Comparison of ENCODE assay signal across 13 cellular contexts in genomic region chr2:29015701-29016470, GRCh38. TPM values are rescaled to one million over a fixed set of nuclear protein-coding genes. Genes with fewer than 3 reads are reported as not detected.
A peak's percentile ranks its signal among the peaks of the same experiment; 100 is the strongest.
DNase-seq lines count a peak whose midpoint lies in the region; ATAC-seq and TF ChIP-seq lines count a peak whose summit lies in the region.
"Had no signal": no experiment of that assay in that cellular context is flagged by ENCODE, and none has a peak within 500 bp of the region (broad histone marks: within the 10 kb centered on the region; RNA-seq: fewer than 3 reads in every experiment).

No MANE protein-coding gene starts in this region.

- peak overlapping the region in 10 of 11 experiments; percentile 14 to 83 (median 72); a peak in 10 of 22 replicates for H3K9ac ChIP-seq in BLaER1 treated with 17β-estradiol and CSF1 and Interleukin-3, amounts not matched to agents 10 nM and 100 nM
- no peak overlapping the region for H3K9ac ChIP-seq in neural progenitor cell

- no peaks in the 10 kb centered on the region for H3K9me3 Mint-ChIP-seq in dendritic cell treated with granulocyte-macrophage colony-stimulating factor and Interleukin-4, amounts not matched to agents 40 ng/mL and 50 ng/mL, for 4 days
- H3K9me3 Mint-ChIP-seq in neural progenitor cell = no peaks in the 10 kb centered on the region

- no peak for ATAC-seq in GM18511 (IDR thresholded peaks at IDR 0.05; ENCODE audit: unreplicated experiment)

- H4K20me1 ChIP-seq in BLaER1 treated with 17β-estradiol and CSF1 and Interleukin-3, amounts not matched to agents 10 nM and 100 nM = peaks cover 0 to 16% (median 0%) of the 10 kb centered on the region in 11 experiments; a peak in 2 of 22 replicates
- H4K20me1 ChIP-seq in neural progenitor cell (ENCODE audit: low read depth) = no peaks in the 10 kb centered on the region

- peaks cover 0 to 11% (median 0%) of the 10 kb centered on the region in 11 experiments; a peak in 2 of 22 replicates for H3K9me3 ChIP-seq in BLaER1 treated with 17β-estradiol and CSF1 and Interleukin-3, amounts not matched to agents 10 nM and 100 nM (replicated peaks in 1 of 11)
- H3K9me3 ChIP-seq in KOPT-K1 (ENCODE audit: insufficient read depth, low read length, poor library complexity, severe bottlenecking) (no peaks in the 10 kb centered on the region), neural progenitor cell (ENCODE audit: low read depth) (no peaks in the 10 kb centered on the region)
- H3K9me3 ChIP-seq: SJSA1 had no signal

- no peaks in the 10 kb centered on the region for H3K27me3 ChIP-seq in BLaER1 treated with 17β-estradiol and CSF1 and Interleukin-3, amounts not matched to agents 10 nM and 100 nM
- no peaks in the 10 kb centered on the region for H3K27me3 ChIP-seq in neural progenitor cell
- H3K27me3 ChIP-seq: SJSA1 had no signal

- intact Hi-C loops in dendritic cell treated with granulocyte-macrophage colony-stimulating factor and Interleukin-4, amounts not matched to agents 40 ng/mL and 50 ng/mL, for 4 days (cut with micrococcal nuclease) = no loop called here

- no peaks in the 10 kb centered on the region for H3K36me3 Mint-ChIP-seq in dendritic cell treated with granulocyte-macrophage colony-stimulating factor and Interleukin-4, amounts not matched to agents 40 ng/mL and 50 ng/mL, for 4 days (ENCODE audit: low read depth)
- no peaks in the 10 kb centered on the region for H3K36me3 Mint-ChIP-seq in neural progenitor cell

- H3K27ac ChIP-seq in BLaER1 treated with 17β-estradiol and CSF1 and Interleukin-3, amounts not matched to agents 10 nM and 100 nM = peak overlapping the region; percentile 44 to 93 (median 85); a peak in 21 of 22 replicates
- H3K27ac ChIP-seq in KOPT-K1 (ENCODE audit: low read depth, low read length, poor library complexity, severe bottlenecking) (peak overlapping the region; percentile 95), neural progenitor cell (no peak overlapping the region)
- H3K27ac ChIP-seq: SJSA1 had no signal

- H3K4me1 Mint-ChIP-seq in dendritic cell treated with granulocyte-macrophage colony-stimulating factor and Interleukin-4, amounts not matched to agents 40 ng/mL and 50 ng/mL, for 4 days (ENCODE audit: low read depth) = peaks cover 60% of the 10 kb centered on the region
- H3K4me1 Mint-ChIP-seq in neural progenitor cell = peaks cover 39% of the 10 kb centered on the region

- no peak for TF ChIP-seq CTCF in neural progenitor cell (IDR thresholded peaks at IDR 0.05)

- peaks cover 71 to 87% (median 76%) of the 10 kb centered on the region in 10 experiments for H3K4me1 ChIP-seq in BLaER1 treated with 17β-estradiol and CSF1 and Interleukin-3, amounts not matched to agents 10 nM and 100 nM
- peaks cover 32% of the 10 kb centered on the region for H3K4me1 ChIP-seq in neural progenitor cell

- H3F3A ChIP-seq in neural progenitor cell (ENCODE audit: low read depth) = peaks cover 17% of the 10 kb centered on the region

- no peaks in the 10 kb centered on the region for H3K79me2 ChIP-seq in neural progenitor cell (ENCODE audit: low read depth)

- no peak overlapping the region for H2AFZ ChIP-seq in neural progenitor cell (replicated peaks)

- H3K27ac Mint-ChIP-seq in dendritic cell treated with granulocyte-macrophage colony-stimulating factor and Interleukin-4, amounts not matched to agents 40 ng/mL and 50 ng/mL, for 4 days = peak overlapping the region; percentile 3
- H3K27ac Mint-ChIP-seq in neural progenitor cell = peak overlapping the region; percentile 48

- peak overlapping the region; percentile 83 to 99 (median 97) for H3K4me2 ChIP-seq in BLaER1 treated with 17β-estradiol and CSF1 and Interleukin-3, amounts not matched to agents 10 nM and 100 nM
- no peak overlapping the region for H3K4me2 ChIP-seq in neural progenitor cell

- no peak overlapping the region for H3K4me3 ChIP-seq in BLaER1 treated with 17β-estradiol and CSF1 and Interleukin-3, amounts not matched to agents 10 nM and 100 nM
- H3K4me3 ChIP-seq in neural progenitor cell = no peak overlapping the region
- H3K4me3 ChIP-seq: K562, SJSA1 had no signal

- DNase-seq in neural progenitor cell (ENCODE audit: low spot score) = no peak
- no peak for DNase-seq in midbrain (lab: John Stamatoyannopoulos, UW)
- DNase-seq in OCI-M2 (lab: John Stamatoyannopoulos, UW; ENCODE audit: unreplicated experiment) = no peak
- no peak for DNase-seq in Kasumi-1 (lab: John Stamatoyannopoulos, UW)
- DNase-seq: NCI-H524 had no signal

- H3K27me3 Mint-ChIP-seq in dendritic cell treated with granulocyte-macrophage colony-stimulating factor and Interleukin-4, amounts not matched to agents 40 ng/mL and 50 ng/mL, for 4 days = peaks cover 46% of the 10 kb centered on the region
- peaks cover 8% of the 10 kb centered on the region for H3K27me3 Mint-ChIP-seq in neural progenitor cell (ENCODE audit: insufficient read depth, low read depth)

- no peaks in the 10 kb centered on the region for H3K36me3 ChIP-seq in BLaER1 treated with 17β-estradiol and CSF1 and Interleukin-3, amounts not matched to agents 10 nM and 100 nM
- H3K36me3 ChIP-seq in KOPT-K1 (ENCODE audit: insufficient read depth, low read length) (no peaks in the 10 kb centered on the region), neural progenitor cell (no peaks in the 10 kb centered on the region)
- H3K36me3 ChIP-seq: SJSA1 had no signal

- no peak overlapping the region for H3K4me3 Mint-ChIP-seq in dendritic cell treated with granulocyte-macrophage colony-stimulating factor and Interleukin-4, amounts not matched to agents 40 ng/mL and 50 ng/mL, for 4 days
- H3K4me3 Mint-ChIP-seq in neural progenitor cell = no peak overlapping the region

RNA-seq across cellular contexts. Expression of gene TOGARAM2, which starts 34.8 kb away (rescaled TPM):
- 0.04 and 0.62 TPM in 2 replicates for total RNA-seq in neural progenitor cell (ENCODE audit: low replicate concordance)
- total RNA-seq: epithelial cell of proximal tubule, K562 had no signal

RNA-seq across cellular contexts. Expression of gene PCARE, which starts 58.4 kb away (rescaled TPM):
- total RNA-seq in neural progenitor cell (ENCODE audit: low replicate concordance) = not detected in 2 replicates
- total RNA-seq: epithelial cell of proximal tubule, H1, K562, SJSA1 had no signal
